Comparison of ENCODE assay signal across 1 cellular context in the genomic region with DNA sequence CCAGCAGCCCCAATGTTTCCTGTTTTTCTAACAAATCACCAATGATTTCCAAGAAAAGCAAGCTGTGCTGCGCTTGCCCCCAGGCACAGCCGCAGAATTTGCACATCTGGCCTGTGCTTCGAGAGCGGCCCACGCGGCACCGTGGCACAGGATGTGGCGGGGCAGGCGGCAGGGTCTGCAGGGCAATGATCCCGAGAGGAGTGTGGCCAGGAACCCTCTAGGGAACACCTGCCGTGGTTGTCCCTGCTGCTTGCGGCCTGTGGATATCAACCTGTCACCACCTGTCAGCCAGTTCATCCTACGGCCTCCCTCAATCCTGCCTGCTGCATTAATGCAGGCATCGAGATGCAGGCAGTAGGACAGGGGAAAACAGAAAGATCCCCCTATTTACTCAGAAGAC.
TF ChIP-seq lines count a peak whose summit lies in the region.

No MANE protein-coding gene starts in this region.

TF ChIP-seq in H1, 55 proteins besides CTCF, POLR2A, EP300 and RAD21:
- TF ChIP-seq SIN3A (conservative IDR thresholded peaks at IDR 0.05 in 1 of 2, IDR thresholded peaks at IDR 0.05 in 1 of 2; ENCODE audit: low read depth in 1 of 2, low read length in 2 of 2): no peak
- no peak for TF ChIP-seq TCF12 (IDR thresholded peaks at IDR 0.05; ENCODE audit: low read depth, low read length)
- TF ChIP-seq, protein P1, sequence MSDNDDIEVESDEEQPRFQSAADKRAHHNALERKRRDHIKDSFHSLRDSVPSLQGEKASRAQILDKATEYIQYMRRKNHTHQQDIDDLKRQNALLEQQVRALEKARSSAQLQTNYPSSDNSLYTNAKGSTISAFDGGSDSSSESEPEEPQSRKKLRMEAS (IDR thresholded peaks at IDR 0.05): no peak
- no peak for TF ChIP-seq CBX8 (IDR thresholded peaks at IDR 0.05; ENCODE audit: borderline replicate concordance, low read depth, low read length)
- TF ChIP-seq POLR2AphosphoS5 (IDR thresholded peaks at IDR 0.05; ENCODE audit: low read depth, low read length): no peak
- TF ChIP-seq SRF (IDR thresholded peaks at IDR 0.05; ENCODE audit: low read depth, low read length): no peak
- TF ChIP-seq EZH2 (IDR thresholded peaks at IDR 0.05; ENCODE audit: low read depth, low read length, severe bottlenecking): no peak
- no peak for TF ChIP-seq RXRA (IDR thresholded peaks at IDR 0.05; ENCODE audit: insufficient read depth, low read depth, low read length)
- no peak for TF ChIP-seq TAF7 (optimal IDR thresholded peaks at IDR 0.05; ENCODE audit: borderline replicate concordance, low read depth, low read length)
- no peak for TF ChIP-seq SUZ12 (IDR thresholded peaks at IDR 0.05; ENCODE audit: low read length)
- no peak for TF ChIP-seq BRCA1 (IDR thresholded peaks at IDR 0.05; ENCODE audit: low read depth, low read length)
- TF ChIP-seq SP2 (IDR thresholded peaks at IDR 0.05; ENCODE audit: low read length): no peak
- TF ChIP-seq HDAC6 (IDR thresholded peaks at IDR 0.05; ENCODE audit: low read depth, low read length): no peak
- no peak for TF ChIP-seq GTF2F1 (IDR thresholded peaks at IDR 0.05; ENCODE audit: borderline replicate concordance, low read depth, low read length)
- TF ChIP-seq TBP (IDR thresholded peaks at IDR 0.05; ENCODE audit: low read depth, low read length): no peak
- TF ChIP-seq SAP30 (IDR thresholded peaks at IDR 0.05; ENCODE audit: insufficient read depth, insufficient replicate concordance, low read length): no peak
- no peak for TF ChIP-seq PHF8 (conservative IDR thresholded peaks at IDR 0.05; ENCODE audit: low read depth, low read length)
- TF ChIP-seq JUND (IDR thresholded peaks at IDR 0.05; ENCODE audit: low read length): no peak
- no peak for TF ChIP-seq HDAC2 (IDR thresholded peaks at IDR 0.05; ENCODE audit: borderline replicate concordance in 1 of 2, low read depth in 2 of 2, low read length in 2 of 2)
- TF ChIP-seq KDM5A (IDR thresholded peaks at IDR 0.05; ENCODE audit: low read length): no peak
